13 cellular contexts compared by ENCODE assay signal in the genomic region with DNA sequence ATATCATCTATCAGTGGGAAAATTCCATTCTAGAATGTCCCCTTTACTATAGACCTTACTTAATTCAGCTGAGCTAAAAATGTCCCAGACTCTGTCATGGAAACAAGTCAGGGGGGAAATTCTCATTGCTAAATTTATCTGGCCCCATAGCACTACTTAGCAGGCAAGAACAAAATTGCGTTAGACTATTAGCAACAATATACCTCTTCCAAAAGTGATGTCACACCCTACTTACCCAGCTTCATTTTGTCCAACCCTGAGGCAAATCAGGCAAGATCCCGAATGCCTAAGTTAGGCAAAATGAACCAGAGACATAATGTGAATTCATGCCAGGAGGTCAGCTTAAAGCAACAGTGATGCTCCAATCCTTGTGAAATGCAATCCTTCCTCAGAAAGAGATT.
DNase-seq lines count a peak whose midpoint lies in the region; ATAC-seq and TF ChIP-seq lines count a peak whose summit lies in the region.
"Had no signal": no experiment of that assay in that cellular context is flagged by ENCODE, and none has a peak within 500 bp of the region (broad histone marks: within the 10 kb centered on the region; RNA-seq: fewer than 3 reads in every experiment).

No MANE protein-coding gene starts in this region.

- intact Hi-C loops in prostate gland (cut with DNase I) = no loop called here

- no peaks in the 10 kb centered on the region for H3K36me3 ChIP-seq in prostate gland

- no peak for TF ChIP-seq CTCF in AG10803 (conservative IDR thresholded peaks at IDR 0.05; ENCODE audit: low read length)
- TF ChIP-seq CTCF in prostate gland (IDR thresholded peaks at IDR 0.05) = no peak

- TF ChIP-seq POLR2A in prostate gland (IDR thresholded peaks at IDR 0.05) = no peak

- 57% methylated on average over 2 of the region's 2 CpGs for WGBS in prostate gland

- H3K27me3 ChIP-seq in prostate gland (replicated peaks; ENCODE audit: insufficient read depth) = no peaks in the 10 kb centered on the region

- peak; percentile 74 for DNase-seq in AG10803 (ENCODE audit: low read depth)
- peak; percentile 3 for DNase-seq in NCI-H460 (ENCODE audit: extremely low read depth, low read depth)
- peak; percentile 90 for DNase-seq in fibroblast of gingiva (ENCODE audit: low read depth)
- no peak for DNase-seq in prostate gland (ENCODE audit: low spot score)
- no peak for DNase-seq in NCI-H2171 (lab: John Stamatoyannopoulos, UW)
- DNase-seq in GM19238 (ENCODE audit: insufficient read length, low spot score) = no peak
- no peak for DNase-seq in SHP77 (lab: John Stamatoyannopoulos, UW)
- DNase-seq: anterior cingulate cortex, DMS79 treated with DMSO at 0.1 percent for 48 hours, NCI-H2081 had no signal

- ATAC-seq in HG03457 (IDR thresholded peaks at IDR 0.05; ENCODE audit: unreplicated experiment) = no peak
- ATAC-seq: A549; natural killer cell treated with Interleukin-12 subunit alpha and Interleukin-12 subunit beta and Interleukin-15 and Interleukin-18, amount 100 ng/mL, for 72 hours had no signal

- no peak overlapping the region for H3K4me3 ChIP-seq in AG10803 (ENCODE audit: low read length)
- H3K4me3 ChIP-seq in prostate gland = no peak overlapping the region
- H3K4me3 ChIP-seq: A549 had no signal

- peak overlapping the region; percentile 15 to 24 for H3K27ac ChIP-seq in prostate gland
- H3K27ac ChIP-seq: A549 had no signal

- H3K4me1 ChIP-seq in prostate gland (replicated peaks) = no peaks in the 10 kb centered on the region
- H3K4me1 ChIP-seq: A549 had no signal

- no peaks in the 10 kb centered on the region for H3K9me3 ChIP-seq in prostate gland
- H3K9me3 ChIP-seq: A549 had no signal

Comparison
In these comparisons a context has a peak if more than half of its experiments do, and no peak if none do; other contexts are left out.
1. DNase-seq: peak in AG10803 (single experiment), NCI-H460 (single experiment) and fibroblast of gingiva (single experiment); none in prostate gland (single experiment), NCI-H2171 (single experiment), GM19238 (single experiment) and SHP77 (0 of 2).